Comparison of ENCODE assay signal across 35 cellular contexts in the genomic region with DNA sequence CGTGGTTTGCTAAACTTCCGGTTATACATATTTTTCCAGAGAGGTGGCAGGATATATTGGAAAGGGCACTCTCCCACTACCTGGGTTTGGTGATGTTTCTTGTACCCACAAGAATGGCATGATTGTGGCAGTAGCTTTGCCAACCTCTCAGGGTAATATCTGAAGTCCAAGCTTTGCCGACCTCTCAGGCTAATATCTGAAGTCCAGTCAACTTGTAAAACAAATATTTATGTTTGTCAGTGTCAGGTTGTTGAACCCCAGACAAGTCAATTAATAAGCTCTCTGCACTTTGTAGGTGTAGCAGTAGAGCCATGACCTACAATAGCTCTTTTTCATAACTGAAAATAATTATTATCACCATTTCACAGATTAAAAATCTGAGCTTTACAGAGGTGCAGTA.
"Had no signal": no experiment of that assay in that cellular context is flagged by ENCODE, and none has a peak within 500 bp of the region (broad histone marks: within the 10 kb centered on the region; RNA-seq: fewer than 3 reads in every experiment).

No MANE protein-coding gene starts in this region.

- DNase-seq: activated effector memory CD4-positive, alpha-beta T cell treated with anti-CD3 and anti-CD28 coated beads, Interleukin-2, amount 50 U/mL, for 16 hours; activated effector memory CD4-positive, alpha-beta T cell treated with Interleukin-2 at 50 U/mL for 16 hours; activated gamma-delta T cell; activated gamma-delta T cell treated with Interleukin-2 at 50 U/mL for 16 hours; activated naive CD4-positive, alpha-beta T cell; activated naive CD4-positive, alpha-beta T cell treated with anti-CD3 and anti-CD28 coated beads for 36 hours; activated naive CD4-positive, alpha-beta T cell treated with anti-CD3 and anti-CD28 coated beads, Interleukin-2, amount 10 ng/mL, durations not matched to agents 7 days and 5 days; activated naive CD4-positive, alpha-beta T cell treated with anti-CD3 and anti-CD28 coated beads, Interleukin-2, amount 50 U/mL, for 16 hours; activated naive CD4-positive, alpha-beta T cell treated with Interleukin-2 at 50 U/mL for 16 hours; activated naive CD8-positive, alpha-beta T cell treated with anti-CD3 and anti-CD28 coated beads for 36 hours; activated naive CD8-positive, alpha-beta T cell treated with anti-CD3 and anti-CD28 coated beads, Interleukin-2, amount 10 ng/mL, durations not matched to agents 7 days and 5 days; activated naive CD8-positive, alpha-beta T cell treated with anti-CD3 and anti-CD28 coated beads, Interleukin-2, amount 50 U/mL, for 24 hours; activated T-cell treated with anti-CD3 and anti-CD28 coated beads for 4 hours; activated T-cell treated with anti-CD3 and anti-CD28 coated beads, Interleukin-2, amount 50 U/mL, for 1 hour; activated T-cell treated with anti-CD3 and anti-CD28 coated beads, Interleukin-2, amount 50 U/mL, for 24 hours; activated T-cell treated with anti-CD3 and anti-CD28 coated beads, Interleukin-2, amount 50 U/mL, for 4 hours; activated T-cell treated with anti-CD3 and anti-CD28 coated beads, Interleukin-2, amount 50 U/mL, for 48 hours; activated T-cell treated with anti-CD3 and anti-CD28 coated beads, Interleukin-2, amount 50 U/mL, for 72 hours; adrenal gland; amniotic stem cell; amygdala; anterior cingulate cortex; aorta; body of pancreas; brain microvascular endothelial cell; caudate nucleus; central memory CD4-positive, alpha-beta T cell; cerebellar nuclear complex had no signal

- H3K4me3 ChIP-seq: adrenal gland, ascending aorta, body of pancreas, breast epithelium, cardiac muscle cell had no signal

- H3K4me1 ChIP-seq: adrenal gland, ascending aorta, body of pancreas, breast epithelium had no signal

- FAIRE-seq: astrocyte, bronchial epithelial cell had no signal

- H3K27me3 ChIP-seq: adrenal gland, ascending aorta, body of pancreas, brain microvascular endothelial cell, breast epithelium, cardiac muscle cell had no signal

- ATAC-seq: activated naive CD4-positive, alpha-beta T cell treated with anti-CD3 and anti-CD28 coated beads, Interleukin-2, amount 50 U/mL, for 72 hours; activated naive CD8-positive, alpha-beta T cell treated with anti-CD3 and anti-CD28 coated beads, Interleukin-2, amount 50 U/mL, for 24 hours; activated T-cell treated with anti-CD3 and anti-CD28 coated beads, Interleukin-2, amount 50 U/mL, for 4 hours; activated T-cell treated with anti-CD3 and anti-CD28 coated beads, Interleukin-2, amount 50 U/mL, for 72 hours; activated T-helper 17 cell treated with anti-CD3 and anti-CD28 coated beads, Interleukin-2, amount 50 U/mL, for 72 hours; body of pancreas had no signal

- H3K36me3 ChIP-seq: adrenal gland, ascending aorta, brain microvascular endothelial cell, breast epithelium, cardiac muscle cell had no signal

- H3K9me3 ChIP-seq: adrenal gland, ascending aorta, body of pancreas, breast epithelium had no signal

- H3K27ac ChIP-seq: adrenal gland, ascending aorta, body of pancreas, brain microvascular endothelial cell, breast epithelium, cardiac muscle cell had no signal
